ENCODE assay signal across 11 cellular contexts in the genomic region with DNA sequence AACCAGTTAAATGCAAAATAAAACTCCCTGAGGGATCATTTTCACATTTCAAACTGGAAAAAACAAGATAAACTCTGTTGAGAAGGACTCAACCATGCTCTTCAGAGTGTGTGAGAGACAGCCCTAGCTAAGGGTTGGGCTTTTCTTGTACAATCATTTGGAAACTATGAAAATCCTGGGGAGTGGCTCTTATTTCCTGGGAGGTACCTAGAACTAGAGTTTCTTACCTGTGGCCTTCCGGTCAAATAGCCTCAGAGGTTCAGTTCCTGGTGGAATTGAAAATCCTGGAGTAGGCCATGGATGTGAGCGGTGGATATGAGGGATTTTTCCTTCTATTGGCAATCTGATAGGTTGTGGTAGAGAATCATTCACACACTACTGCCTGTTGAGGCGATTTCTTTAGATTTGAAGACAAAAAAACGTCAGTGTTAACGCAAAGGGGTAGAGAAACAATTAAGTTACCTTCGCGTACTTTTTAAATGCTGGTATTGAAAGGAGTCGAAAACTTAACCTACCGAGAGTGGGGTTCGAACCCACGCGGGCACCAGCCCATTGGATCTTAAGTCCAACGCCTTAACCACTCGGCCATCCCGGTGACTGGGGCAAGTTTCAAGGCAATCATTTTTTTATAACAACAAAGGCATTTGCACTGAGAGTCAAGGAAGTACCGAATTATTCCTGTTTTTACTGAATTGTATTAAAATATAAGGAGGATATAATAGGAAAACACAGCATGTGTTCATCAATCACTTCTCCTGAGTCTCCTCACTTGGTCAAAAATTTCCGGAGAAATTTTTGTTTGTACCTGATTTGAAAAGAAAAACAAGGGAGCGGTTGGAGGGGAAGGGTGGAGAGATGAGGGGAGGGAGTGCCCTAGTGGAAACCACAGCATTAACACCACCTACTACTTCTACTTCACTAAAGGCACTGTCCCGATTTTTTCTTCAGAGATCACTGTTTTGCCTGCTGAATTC.
DNase-seq lines count a peak whose midpoint lies in the region; ATAC-seq and TF ChIP-seq lines count a peak whose summit lies in the region.
"Had no signal": no experiment of that assay in that cellular context is flagged by ENCODE, and none has a peak within 500 bp of the region (broad histone marks: within the 10 kb centered on the region; RNA-seq: fewer than 3 reads in every experiment).

No MANE protein-coding gene starts in this region.

- H3K4me1 Mint-ChIP-seq in endothelial cell (ENCODE audit: unreplicated experiment), result peaks cover 5% of the 10 kb centered on the region

- intact Hi-C loops in thyroid gland (cut with DNase I), result no loop called here

- H3K9me3 ChIP-seq in thyroid gland, result no peaks in the 10 kb centered on the region

- no peak overlapping the region for H3K27ac Mint-ChIP-seq in endothelial cell (ENCODE audit: unreplicated experiment)
- H3K27ac Mint-ChIP-seq: CD8-positive, alpha-beta memory T cell had no signal

- ATAC-seq in HG03175 (IDR thresholded peaks at IDR 0.05; ENCODE audit: unreplicated experiment), result no peak
- ATAC-seq: left colon had no signal

- H3K36me3 ChIP-seq in thyroid gland, result no peaks in the 10 kb centered on the region

- whole genome bisulfite sequencing in thyroid gland, 2 donors, result 36 to 43% methylated on average over 19 of the region's 19 CpGs

- peaks cover 1% of the 10 kb centered on the region for H3K27me3 Mint-ChIP-seq in endothelial cell (ENCODE audit: unreplicated experiment)

- H3K4me3 Mint-ChIP-seq in endothelial cell (ENCODE audit: unreplicated experiment), result peak overlapping the region; percentile 31

- no peaks in the 10 kb centered on the region for H3K9me3 Mint-ChIP-seq in endothelial cell (ENCODE audit: unreplicated experiment)
- H3K9me3 Mint-ChIP-seq: CD8-positive, alpha-beta memory T cell had no signal

- peaks cover 6% of the 10 kb centered on the region for H3K27me3 ChIP-seq in thyroid gland

- H3K36me3 Mint-ChIP-seq in endothelial cell (ENCODE audit: low read depth, unreplicated experiment), result no peaks in the 10 kb centered on the region

- TF ChIP-seq POLR2A in thyroid gland (IDR thresholded peaks at IDR 0.05), result no peak

- no peaks in the 10 kb centered on the region for H3K4me1 ChIP-seq in thyroid gland

- H3K27ac ChIP-seq in thyroid gland, result no peak overlapping the region

- no peak for TF ChIP-seq CTCF in endothelial cell (IDR thresholded peaks at IDR 0.05; ENCODE audit: unreplicated experiment)
- TF ChIP-seq CTCF in retinal pigment epithelial cell (conservative IDR thresholded peaks at IDR 0.05; ENCODE audit: low read depth, low read length), result peak; percentile 6
- TF ChIP-seq CTCF in thyroid gland (IDR thresholded peaks at IDR 0.05), result no peak

- peak in 2 of 3 experiments; percentile 8 to 17 for DNase-seq in activated CD8-positive, alpha-beta memory T cell treated with anti-CD3 and anti-CD28 coated beads for 48 hours (ENCODE audit: low read depth in 2 of 3, low spot score in 2 of 3)
- no peak for DNase-seq in activated CD8-positive, alpha-beta memory T cell treated with anti-CD3 and anti-CD28 coated beads, Interleukin-2, amount 50 U/mL, for 4 hours
- DNase-seq in NCI-H69 (lab: John Stamatoyannopoulos, UW) (peak; percentile 82), endothelial cell (ENCODE audit: low spot score) (peak; percentile 41), retinal pigment epithelial cell (ENCODE audit: low read depth) (no peak), thyroid gland (no peak), NCI-H1048 (lab: John Stamatoyannopoulos, UW) (no peak)
- DNase-seq: CD8-positive, alpha-beta memory T cell; left colon; NCI-H2029 had no signal

- H3K4me3 ChIP-seq in retinal pigment epithelial cell (ENCODE audit: low read length) (peak overlapping the region; percentile 37), thyroid gland (replicated peaks in 1 of 3) (no peak overlapping the region)

Comparison
In these comparisons a context has a peak if more than half of its experiments do, and no peak if none do; other contexts are left out.
1. DNase-seq: peak in activated CD8-positive, alpha-beta memory T cell treated with anti-CD3 and anti-CD28 coated beads for 48 hours (2 of 3), NCI-H69 (single experiment) and endothelial cell (single experiment); none in activated CD8-positive, alpha-beta memory T cell treated with anti-CD3 and anti-CD28 coated beads, Interleukin-2, amount 50 U/mL, for 4 hours (single experiment), retinal pigment epithelial cell (single experiment), thyroid gland (0 of 2) and NCI-H1048 (single experiment).